ENCODE assay signal across 8 cellular contexts in genomic region chr10:97584060-97584797, GRCh38. TPM values are rescaled to one million over a fixed set of nuclear protein-coding genes. Genes with fewer than 3 reads are reported as not detected.
DNase-seq lines count a peak whose midpoint lies in the region; ATAC-seq, FAIRE-seq and TF ChIP-seq lines count a peak whose summit lies in the region.

HOGA1 (plus strand) TSS chr10:97584389; CDS start chr10:97584704, 315 bp downstream.

- H3K36me3 Mint-ChIP-seq in activated T-cell treated with anti-CD3 and anti-CD28 coated beads, Interleukin-2, amount 50 U/mL, for 4 hours (ENCODE audit: insufficient read depth): no peaks in the 10 kb centered on the region

- no peak for TF ChIP-seq EP300 in tibial nerve (IDR thresholded peaks at IDR 0.05)

- H3K27me3 Mint-ChIP-seq in activated T-cell treated with anti-CD3 and anti-CD28 coated beads, Interleukin-2, amount 50 U/mL, for 4 hours (ENCODE audit: low read depth): peaks cover 3% of the 10 kb centered on the region

- H3K4me1 Mint-ChIP-seq in activated T-cell treated with anti-CD3 and anti-CD28 coated beads, Interleukin-2, amount 50 U/mL, for 4 hours (ENCODE audit: low read depth): no peaks in the 10 kb centered on the region

- peaks cover 0 to 17% (median 0%) of the 10 kb centered on the region in 4 donors for H3K4me1 ChIP-seq in tibial nerve

- WGBS in tibial nerve, 2 donors: 40 to 51% methylated on average over 5 of the region's 5 CpGs

- H3K27me3 ChIP-seq in kidney epithelial cell (ENCODE audit: control insufficient read depth, insufficient read depth, low read length): no peaks in the 10 kb centered on the region
- H3K27me3 ChIP-seq in tibial nerve: no peaks in the 10 kb centered on the region

- H3K9me3 Mint-ChIP-seq in activated T-cell treated with anti-CD3 and anti-CD28 coated beads, Interleukin-2, amount 50 U/mL, for 4 hours: no peaks in the 10 kb centered on the region

- peak within 1 kb of the TSS in 3 of 4 donors; percentile 16 to 69 (median 22) for H3K27ac ChIP-seq in tibial nerve

- no peak within 1 kb of the TSS for H3K4me3 Mint-ChIP-seq in activated T-cell treated with anti-CD3 and anti-CD28 coated beads, Interleukin-2, amount 50 U/mL, for 4 hours

- DNase-seq in GM18507 (ENCODE audit: extremely low spot score, insufficient read length, low read depth) (peak; percentile 59), HuH-7.5 (ENCODE audit: low spot score) (peak; percentile 56), cardiac fibroblast (ENCODE audit: low read depth in 2 of 2) (peak; percentile 37 to 72), kidney epithelial cell (ENCODE audit: low read depth) (peak; percentile 89), tibial nerve (ENCODE audit: low spot score in 2 of 2) (peak; percentile 37 to 54)
- no peak for DNase-seq in activated T-cell treated with anti-CD3 and anti-CD28 coated beads, Interleukin-2, amount 50 U/mL, for 4 hours
- DNase-seq in activated CD4-positive, alpha-beta T cell treated with anti-CD3 and anti-CD28 coated beads for 4 hours: no peak

- TF ChIP-seq POLR2A in tibial nerve (IDR thresholded peaks at IDR 0.05): peak in 1 of 2 donors; percentile 23

- no peak within 1 kb of the TSS for H3K4me3 ChIP-seq in cardiac fibroblast (replicated peaks in 1 of 2; ENCODE audit: low read depth in 2 of 2, low read length in 2 of 2)
- peak within 1 kb of the TSS; percentile 1 for H3K4me3 ChIP-seq in kidney epithelial cell (ENCODE audit: low read depth, low read length)
- peak within 1 kb of the TSS in 1 of 4 donors; percentile 15 for H3K4me3 ChIP-seq in tibial nerve

- H3K36me3 ChIP-seq in kidney epithelial cell (ENCODE audit: control insufficient read depth, insufficient read depth, low read length): no peaks in the 10 kb centered on the region
- H3K36me3 ChIP-seq in tibial nerve: no peaks in the 10 kb centered on the region

- FAIRE-seq in GM18507 (lab: Jason Lieb, UNC): peak; percentile 79

- TF ChIP-seq CTCF in cardiac fibroblast (IDR thresholded peaks at IDR 0.05; ENCODE audit: low read depth, low read length) (no peak), kidney epithelial cell (IDR thresholded peaks at IDR 0.05; ENCODE audit: insufficient read depth, low read length, poor library complexity, severe bottlenecking) (no peak), tibial nerve (IDR thresholded peaks at IDR 0.05) (no peak)

- no peaks in the 10 kb centered on the region for H3K9me3 ChIP-seq in tibial nerve

- no peak for ATAC-seq in activated T-cell treated with anti-CD3 and anti-CD28 coated beads, Interleukin-2, amount 50 U/mL, for 4 hours
- no peak for ATAC-seq in HG03045 (IDR thresholded peaks at IDR 0.05; ENCODE audit: unreplicated experiment)

RNA-seq across cellular contexts. Expression of gene HOGA1, which starts in this region (rescaled TPM):
- total RNA-seq in kidney epithelial cell (3.4 and 5.1 TPM in 2 replicates), tibial nerve (10 to 100 TPM in 3 of 4 donors, 1 to 10 TPM in 1; 3.6 to 31.6 (median 25.3) TPM)
- total RNA-seq in activated T-cell treated with anti-CD3 and anti-CD28 coated beads, Interleukin-2, amount 50 U/mL, for 4 hours: not detected

Comparison
In these comparisons a context has a peak if more than half of its experiments do, and no peak if none do; other contexts are left out.
1. DNase-seq: peak in GM18507 (single experiment), HuH-7.5 (single experiment), cardiac fibroblast (2 of 2), kidney epithelial cell (single experiment) and tibial nerve (2 of 2); none in activated T-cell treated with anti-CD3 and anti-CD28 coated beads, Interleukin-2, amount 50 U/mL, for 4 hours (single experiment) and activated CD4-positive, alpha-beta T cell treated with anti-CD3 and anti-CD28 coated beads for 4 hours (0 of 2).